Comparison of ENCODE assay signal across 8 cellular contexts in genomic region chr21:42653492-42654061, GRCh38. TPM values are rescaled to one million over a fixed set of nuclear protein-coding genes. Genes with fewer than 3 reads are reported as not detected.
DNase-seq lines count a peak whose midpoint lies in the region; ATAC-seq, FAIRE-seq and TF ChIP-seq lines count a peak whose summit lies in the region.

Gene PDE9A (plus strand): TSS chr21:42653621. CDS start chr21:42653815, 194 bp downstream.

- H3K27ac Mint-ChIP-seq in activated CD8-positive, alpha-beta T cell treated with anti-CD3 and anti-CD28 coated beads for 36 hours = peak within 1 kb of the TSS; percentile 44

- peak within 1 kb of the TSS; percentile 20; the same call in 1 of the 2 replicates for H3K27ac ChIP-seq in 22Rv1
- H3K27ac ChIP-seq in HUES6 (ENCODE audit: low read depth, low read length) = no peak within 1 kb of the TSS; the same call in 1 of the 2 replicates
- H3K27ac ChIP-seq in ovary = peak within 1 kb of the TSS; percentile 63 to 71

- DNase-seq in activated CD8-positive, alpha-beta T cell treated with anti-CD3 and anti-CD28 coated beads for 36 hours = peak; percentile 44
- DNase-seq in frontal cortex (ENCODE audit: low spot score in 2 of 2) (peak; percentile 81 to 89), ovary (peak; percentile 29 to 62 (median 60)), SKM-1 (lab: John Stamatoyannopoulos, UW; ENCODE audit: unreplicated experiment) (no peak), DMS79 treated with DMSO at 0.1 percent for 48 hours (lab: John Stamatoyannopoulos, UW) (no peak)

- peaks cover 22% of the 10 kb centered on the region for H3K4me1 Mint-ChIP-seq in activated CD8-positive, alpha-beta T cell treated with anti-CD3 and anti-CD28 coated beads for 36 hours (ENCODE audit: low read depth)

- H3K9me3 ChIP-seq in HUES6 (ENCODE audit: control insufficient read depth, insufficient read depth, low read depth, low read length) (no peaks in the 10 kb centered on the region), ovary (no peaks in the 10 kb centered on the region)

- intact Hi-C loops in activated CD8-positive, alpha-beta T cell treated with anti-CD3 and anti-CD28 coated beads for 36 hours (cut with micrococcal nuclease) = loop anchor here (2.0 kb wide), 1 partner anchor 31 kb away; no protein-coding TSS in a partner anchor
- intact Hi-C loops in ovary (cut with DNase I) = loop anchor here in 1 of 4 donors (10.0 kb wide), 1 partner anchor 161 kb away; no protein-coding TSS in a partner anchor

- TF ChIP-seq CTCF in 22Rv1 (IDR thresholded peaks at IDR 0.05) (no peak), ovary (IDR thresholded peaks at IDR 0.05) (no peak)
- TF ChIP-seq CTCF in activated CD8-positive, alpha-beta T cell treated with anti-CD3 and anti-CD28 coated beads for 36 hours (IDR thresholded peaks at IDR 0.05) = no peak

- TF ChIP-seq POLR2A in ovary (IDR thresholded peaks at IDR 0.05) = no peak

- CTCF ChIA-PET in activated CD8-positive, alpha-beta T cell treated with anti-CD3 and anti-CD28 coated beads for 36 hours (lab: Charles Lee) = interaction anchor here (0.9 to 1.6 kb wide), 9 partner anchors 13 to 180 kb away, joined by 3 to 6 read pairs (median 3); no protein-coding TSS in a partner anchor

- H3K27me3 Mint-ChIP-seq in activated CD8-positive, alpha-beta T cell treated with anti-CD3 and anti-CD28 coated beads for 36 hours = no peaks in the 10 kb centered on the region

- peak within 1 kb of the TSS; percentile 66 for H3K9ac ChIP-seq in HUES6 (ENCODE audit: low read length)

- H3K36me3 ChIP-seq in HUES6 (ENCODE audit: control insufficient read depth, insufficient read depth, low read length) (no peaks in the 10 kb centered on the region), ovary (no peaks in the 10 kb centered on the region)

- H3K27me3 ChIP-seq in HUES6 (ENCODE audit: control insufficient read depth, insufficient read depth, low read length) (peaks cover 4% of the 10 kb centered on the region; the same call in 1 of the 2 replicates), ovary (no peaks in the 10 kb centered on the region)

- POLR2A ChIA-PET in activated CD8-positive, alpha-beta T cell treated with anti-CD3 and anti-CD28 coated beads for 36 hours (lab: Charles Lee) = interaction anchor here (0.6 to 1.4 kb wide), 7 partner anchors 25 to 127 kb away, joined by 3 read pairs; no protein-coding TSS in a partner anchor

- peak within 1 kb of the TSS; percentile 82 for H3K4me3 ChIP-seq in HUES6 (ENCODE audit: low read depth, low read length)
- peak within 1 kb of the TSS; percentile 45 for H3K4me3 ChIP-seq in ovary

- ATAC-seq in activated CD8-positive, alpha-beta T cell treated with anti-CD3 and anti-CD28 coated beads for 36 hours = peak; percentile 66
- no peak for ATAC-seq in HG03565 (IDR thresholded peaks at IDR 0.05; ENCODE audit: unreplicated experiment)

- H3K4me3 Mint-ChIP-seq in activated CD8-positive, alpha-beta T cell treated with anti-CD3 and anti-CD28 coated beads for 36 hours = peak within 1 kb of the TSS; percentile 69

- H3K36me3 Mint-ChIP-seq in activated CD8-positive, alpha-beta T cell treated with anti-CD3 and anti-CD28 coated beads for 36 hours (ENCODE audit: low read depth) = no peaks in the 10 kb centered on the region

- 0 to 1% (median 1%) methylated on average over 50 to 67 of the region's 71 CpGs for WGBS in ovary, 3 donors

- H3K9me3 Mint-ChIP-seq in activated CD8-positive, alpha-beta T cell treated with anti-CD3 and anti-CD28 coated beads for 36 hours = no peaks in the 10 kb centered on the region

- peaks cover 38% of the 10 kb centered on the region for H3K4me1 ChIP-seq in HUES6 (ENCODE audit: control insufficient read depth, insufficient read depth, low read length)
- peaks cover 2% of the 10 kb centered on the region for H3K4me1 ChIP-seq in ovary (ENCODE audit: insufficient read depth)

- no peak for TF ChIP-seq EP300 in ovary (IDR thresholded peaks at IDR 0.05)

- FAIRE-seq in frontal cortex (lab: Jason Lieb, UNC) = no peak

RNA-seq across cellular contexts. Expression of gene PDE9A, which starts in this region (rescaled TPM):
- 10 to 100 TPM; 11.1 to 11.5 TPM for total RNA-seq in activated CD8-positive, alpha-beta T cell treated with anti-CD3 and anti-CD28 coated beads for 36 hours
- total RNA-seq in frontal cortex (13.0 TPM), ovary (10 to 100 TPM in 2 of 7 donors, 1 to 10 TPM in 5; 3.9 to 11.3 (median 6.9) TPM)
- polyA plus RNA-seq in ovary = 1 to 10 TPM; 5.6 to 8.0 TPM

Comparison
In these comparisons a context has a peak if more than half of its experiments do, and no peak if none do; other contexts are left out.
1. DNase-seq: peak in activated CD8-positive, alpha-beta T cell treated with anti-CD3 and anti-CD28 coated beads for 36 hours (single experiment), frontal cortex (2 of 2) and ovary (5 of 5); none in SKM-1 (single experiment) and DMS79 treated with DMSO at 0.1 percent for 48 hours (single experiment).